In the genomic region with DNA sequence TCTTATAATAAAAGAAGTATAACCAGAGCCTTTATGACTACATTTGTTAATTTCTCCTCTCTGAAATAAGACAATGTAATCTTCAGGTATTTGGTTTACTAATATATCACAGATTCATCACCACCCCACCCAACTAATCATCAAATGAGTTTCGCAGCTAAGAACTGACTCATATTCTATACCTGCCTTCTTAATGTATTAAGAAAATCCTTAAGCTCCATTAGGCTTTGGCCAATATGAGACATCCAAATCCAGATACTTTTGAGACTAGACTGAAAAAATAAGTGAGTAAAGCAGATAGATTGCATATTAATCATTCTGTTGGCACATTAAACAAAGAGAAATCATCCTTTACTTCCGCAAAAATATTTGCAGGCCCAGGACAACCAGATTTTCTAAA, we compare ENCODE assay signal across 22 cellular contexts. TPM values are rescaled to one million over a fixed set of nuclear protein-coding genes. Genes with fewer than 3 reads are reported as not detected.
DNase-seq lines count a peak whose midpoint lies in the region; ATAC-seq and TF ChIP-seq lines count a peak whose summit lies in the region.
"Had no signal": no experiment of that assay in that cellular context is flagged by ENCODE, and none has a peak within 500 bp of the region (broad histone marks: within the 10 kb centered on the region; RNA-seq: fewer than 3 reads in every experiment).

No MANE protein-coding gene starts in this region.

- no peak overlapping the region for H3K4me3 ChIP-seq in epithelial cell of esophagus (ENCODE audit: low read length)
- H3K4me3 ChIP-seq: BLaER1, GM23338 had no signal

- POLR2A ChIA-PET in RWPE1 (lab: Yijun Ruan, JAX; ENCODE audit: low non-redundant PET): interaction anchor here (0.6 kb wide), 1 partner anchor 1255 kb away, joined by 3 read pairs; no protein-coding TSS in a partner anchor

- CTCF ChIA-PET in RWPE1 (lab: Yijun Ruan, JAX): interaction anchor here (0.5 kb wide), 1 partner anchor 276 kb away, joined by 3 read pairs; no protein-coding TSS in a partner anchor

- ATAC-seq in foreskin keratinocyte: peak; percentile 99
- ATAC-seq in HG02571 (IDR thresholded peaks at IDR 0.05; ENCODE audit: unreplicated experiment): no peak
- ATAC-seq: GM23338, HCT116, HepG2 had no signal

- H3K4me1 ChIP-seq in foreskin keratinocyte: peaks cover 19% of the 10 kb centered on the region

- no peaks in the 10 kb centered on the region for H3K27me3 ChIP-seq in foreskin keratinocyte
- H3K27me3 ChIP-seq: BLaER1 had no signal

- TF ChIP-seq CTCF in RWPE1 (conservative IDR thresholded peaks at IDR 0.05; ENCODE audit: low read depth) (no peak), epithelial cell of esophagus (IDR thresholded peaks at IDR 0.05; ENCODE audit: insufficient read depth, low read depth, low read length, missing control alignments) (no peak), foreskin keratinocyte (conservative IDR thresholded peaks at IDR 0.05) (no peak)

- DNase-seq in D341Med (ENCODE audit: low spot score) (peak; percentile 28), RWPE1 (ENCODE audit: low spot score) (peak; percentile 67), epithelial cell of esophagus (ENCODE audit: low read depth) (peak; percentile 95), foreskin keratinocyte (peak; percentile 86 to 92), COLO829 (ENCODE audit: low spot score) (no peak), LoVo (ENCODE audit: low spot score) (no peak)
- DNase-seq: 8988T; Calu3; CD4-positive, alpha-beta memory T cell; DMS79; GDM1; H7; HFFc6 had no signal

- H3K27ac ChIP-seq in RWPE1 (no peak overlapping the region), foreskin keratinocyte (peak overlapping the region; percentile 98)
- H3K27ac ChIP-seq: BLaER1 had no signal

RNA-seq across cellular contexts. Expression of a gene that starts 18.7 kb away (rescaled TPM):
- total RNA-seq in foreskin keratinocyte: not detected in 2 replicates
- polyA plus RNA-seq in foreskin keratinocyte: not detected in 2 replicates
- total RNA-seq: A673; Calu3; CD4-positive, alpha-beta memory T cell; Daoy; GM23338; HepG2; HFFc6 had no signal
- polyA plus RNA-seq: CD14-positive monocyte; CD4-positive, alpha-beta memory T cell; HepG2; IgD-negative memory B cell had no signal

Comparison
In these comparisons a context has a peak if more than half of its experiments do, and no peak if none do; other contexts are left out.
1. DNase-seq: peak in D341Med (single experiment), RWPE1 (single experiment), epithelial cell of esophagus (single experiment) and foreskin keratinocyte (2 of 2); none in COLO829 (single experiment) and LoVo (single experiment).